10 cellular contexts compared by ENCODE assay signal in the genomic region with DNA sequence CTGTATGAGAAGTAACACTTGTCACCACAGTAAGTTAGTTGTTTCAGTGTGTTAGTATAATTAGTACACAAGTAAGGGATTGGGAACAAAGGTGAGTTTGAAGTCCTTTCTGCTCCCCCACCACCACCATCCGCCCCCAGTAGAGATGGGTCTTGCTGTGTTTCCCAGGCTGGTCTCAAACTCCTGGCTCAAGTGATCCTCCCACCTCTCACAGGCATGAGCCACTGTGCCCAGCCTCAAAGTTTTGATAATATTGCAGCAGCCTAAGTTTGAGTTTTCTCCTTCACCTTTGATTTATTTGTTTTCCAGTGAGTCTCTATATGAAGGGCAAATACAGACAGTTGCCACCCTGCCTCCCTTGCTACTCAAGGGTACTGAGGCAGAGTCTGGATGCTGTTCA. TPM values are rescaled to one million over a fixed set of nuclear protein-coding genes. Genes with fewer than 3 reads are reported as not detected.
A peak's percentile ranks its signal among the peaks of the same experiment; 100 is the strongest.
DNase-seq lines count a peak whose midpoint lies in the region; ATAC-seq and TF ChIP-seq lines count a peak whose summit lies in the region.
"Had no signal": no experiment of that assay in that cellular context is flagged by ENCODE, and none has a peak within 500 bp of the region (broad histone marks: within the 10 kb centered on the region; RNA-seq: fewer than 3 reads in every experiment).

No MANE protein-coding gene starts in this region.

- CTCF ChIA-PET in CD8-positive, alpha-beta T cell (lab: Charles Lee) = no interaction called here

- peak overlapping the region; percentile 95 for H3K4me2 ChIP-seq in Karpas-422 (ENCODE audit: low read depth, low read length, poor library complexity, severe bottlenecking)
- peak overlapping the region; percentile 89 for H3K4me2 ChIP-seq in neural progenitor cell

- no peaks in the 10 kb centered on the region for H3K9me3 Mint-ChIP-seq in CD8-positive, alpha-beta T cell
- no peaks in the 10 kb centered on the region for H3K9me3 Mint-ChIP-seq in neural progenitor cell

- H3K4me1 Mint-ChIP-seq in CD8-positive, alpha-beta T cell (ENCODE audit: low read depth) = peaks cover 65% of the 10 kb centered on the region
- H3K4me1 Mint-ChIP-seq in neural progenitor cell = peaks cover 44% of the 10 kb centered on the region

- POLR2A ChIA-PET in CD8-positive, alpha-beta T cell (lab: Charles Lee) = interaction anchor here (1.2 kb wide), 1 partner anchor 138 kb away, joined by 3 read pairs; no protein-coding TSS in a partner anchor

- H3F3A ChIP-seq in neural progenitor cell (ENCODE audit: low read depth) = peaks cover 66% of the 10 kb centered on the region

- H3K27ac Mint-ChIP-seq in CD8-positive, alpha-beta T cell = peak overlapping the region; percentile 80
- peak overlapping the region; percentile 76 for H3K27ac Mint-ChIP-seq in neural progenitor cell

- no peak for TF ChIP-seq POLR2A in breast epithelium (IDR thresholded peaks at IDR 0.05)

- H3K9me2 ChIP-seq in Karpas-422 (replicated peaks; ENCODE audit: insufficient read depth, low read length) = no peaks in the 10 kb centered on the region

- peaks cover 36% of the 10 kb centered on the region for H3K36me3 ChIP-seq in CD8-positive, alpha-beta T cell (ENCODE audit: insufficient read depth, low read length)
- H3K36me3 ChIP-seq in Karpas-422 (ENCODE audit: insufficient read depth, low read length) (peaks cover 41% of the 10 kb centered on the region), breast epithelium (no peaks in the 10 kb centered on the region), neural progenitor cell (peaks cover 28% of the 10 kb centered on the region), lower lobe of right lung (peaks cover 52% of the 10 kb centered on the region)

- no peak overlapping the region for H3K27ac ChIP-seq in CD8-positive, alpha-beta T cell (ENCODE audit: low read depth, low read length)
- no peak overlapping the region for H3K27ac ChIP-seq in Karpas-422 (ENCODE audit: low read length)
- H3K27ac ChIP-seq in breast epithelium = peak overlapping the region; percentile 94 to 95
- H3K27ac ChIP-seq in neural progenitor cell = no peak overlapping the region
- no peak overlapping the region for H3K27ac ChIP-seq in lower lobe of right lung

- peaks cover 71% of the 10 kb centered on the region for H3K36me3 Mint-ChIP-seq in CD8-positive, alpha-beta T cell
- H3K36me3 Mint-ChIP-seq in neural progenitor cell = peaks cover 34% of the 10 kb centered on the region

- peaks cover 40% of the 10 kb centered on the region for H3K4me1 ChIP-seq in CD8-positive, alpha-beta T cell (ENCODE audit: insufficient read depth, low read length)
- H3K4me1 ChIP-seq in Karpas-422 (ENCODE audit: low read length) = peaks cover 33% of the 10 kb centered on the region
- H3K4me1 ChIP-seq in breast epithelium = peaks cover 0 to 18% of the 10 kb centered on the region in 2 donors
- peaks cover 36% of the 10 kb centered on the region for H3K4me1 ChIP-seq in neural progenitor cell
- peaks cover 55% of the 10 kb centered on the region for H3K4me1 ChIP-seq in lower lobe of right lung

- no peaks in the 10 kb centered on the region for H3K27me3 ChIP-seq in CD8-positive, alpha-beta T cell (ENCODE audit: insufficient read depth, low read length)
- H3K27me3 ChIP-seq in Karpas-422 (ENCODE audit: low read length) (no peaks in the 10 kb centered on the region), breast epithelium (no peaks in the 10 kb centered on the region), neural progenitor cell (no peaks in the 10 kb centered on the region), lower lobe of right lung (ENCODE audit: low read depth) (no peaks in the 10 kb centered on the region)
- H3K27me3 ChIP-seq: heart right ventricle had no signal

- DNase-seq in CD8-positive, alpha-beta T cell = no peak
- DNase-seq in Karpas-422 (no peak), breast epithelium (ENCODE audit: low spot score in 2 of 2) (no peak), neural progenitor cell (ENCODE audit: low spot score) (no peak), lower lobe of right lung (no peak), Right ventricle myocardium inferior (ENCODE audit: missing footprints) (no peak)
- DNase-seq: heart right ventricle, NCI-H526 treated with DMSO at 0.1 percent for 48 hours had no signal

- no peak overlapping the region for H2AFZ ChIP-seq in Karpas-422 (ENCODE audit: low read length)
- no peak overlapping the region for H2AFZ ChIP-seq in neural progenitor cell (replicated peaks)

- no peak overlapping the region for H3K4me3 ChIP-seq in CD8-positive, alpha-beta T cell (ENCODE audit: low read depth, low read length)
- H3K4me3 ChIP-seq in Karpas-422 (ENCODE audit: low read length) (no peak overlapping the region), breast epithelium (peak overlapping the region in 2 of 3 donors; percentile 74 to 78), neural progenitor cell (peak overlapping the region; percentile 75), lower lobe of right lung (no peak overlapping the region)

- H3K27me3 Mint-ChIP-seq in CD8-positive, alpha-beta T cell (ENCODE audit: low read depth) = no peaks in the 10 kb centered on the region
- no peaks in the 10 kb centered on the region for H3K27me3 Mint-ChIP-seq in neural progenitor cell (ENCODE audit: insufficient read depth, low read depth)

- no peaks in the 10 kb centered on the region for H3K9me3 ChIP-seq in CD8-positive, alpha-beta T cell (ENCODE audit: low read length)
- H3K9me3 ChIP-seq in Karpas-422 (ENCODE audit: low read length) (no peaks in the 10 kb centered on the region), breast epithelium (no peaks in the 10 kb centered on the region), neural progenitor cell (ENCODE audit: low read depth) (no peaks in the 10 kb centered on the region), lower lobe of right lung (no peaks in the 10 kb centered on the region)
- H3K9me3 ChIP-seq: heart right ventricle had no signal

- H3K9ac ChIP-seq in Karpas-422 (ENCODE audit: low read length) (no peak overlapping the region), neural progenitor cell (no peak overlapping the region)

- peaks cover 5% of the 10 kb centered on the region; the same call in 1 of the 2 replicates for H4K20me1 ChIP-seq in Karpas-422 (ENCODE audit: insufficient read depth, low read depth, low read length)
- peaks cover 68% of the 10 kb centered on the region for H4K20me1 ChIP-seq in neural progenitor cell (ENCODE audit: low read depth)

- no peak for ATAC-seq in CD8-positive, alpha-beta T cell
- ATAC-seq in lower lobe of right lung (no peak), HG03039 (IDR thresholded peaks at IDR 0.05; ENCODE audit: unreplicated experiment) (no peak), HG03135 (IDR thresholded peaks at IDR 0.05; ENCODE audit: unreplicated experiment) (no peak), Right ventricle myocardium inferior (no peak)
- ATAC-seq: heart right ventricle had no signal

- no peak for TF ChIP-seq CTCF in CD8-positive, alpha-beta T cell (IDR thresholded peaks at IDR 0.05)
- no peak for TF ChIP-seq CTCF in breast epithelium (IDR thresholded peaks at IDR 0.05)
- no peak for TF ChIP-seq CTCF in neural progenitor cell (IDR thresholded peaks at IDR 0.05)
- no peak for TF ChIP-seq CTCF in lower lobe of right lung (IDR thresholded peaks at IDR 0.05)

- peak overlapping the region; percentile 96 for H3K4me3 Mint-ChIP-seq in CD8-positive, alpha-beta T cell
- H3K4me3 Mint-ChIP-seq in neural progenitor cell = peak overlapping the region; percentile 62

- peaks cover 44% of the 10 kb centered on the region for H3K79me2 ChIP-seq in Karpas-422 (ENCODE audit: low read length)
- peaks cover 63% of the 10 kb centered on the region for H3K79me2 ChIP-seq in neural progenitor cell (ENCODE audit: low read depth)

- intact Hi-C loops in CD8-positive, alpha-beta T cell (cut with DNase I, micrococcal nuclease) = loop anchor here in 1 of 2 experiments (10.0 kb wide), 1 partner anchor 158 kb away; no protein-coding TSS in a partner anchor
- intact Hi-C loops in breast epithelium (cut with DNase I; ENCODE audit: low total_unique reads) (no loop called here), lower lobe of right lung (cut with DNase I) (no loop called here), Right ventricle myocardium inferior (cut with DNase I) (no loop called here)

RNA-seq across cellular contexts. Expression of gene GRK2, which starts 23.7 kb away (rescaled TPM):
- 100 to 1,000 TPM; 356 to 371 TPM for total RNA-seq in CD8-positive, alpha-beta T cell
- 94.7 and 190 TPM in 2 replicates for total RNA-seq in Karpas-422 (2014; rRNA removed; shearing (Covaris generic); ENCODE audit: low replicate concordance)
- 10 to 100 TPM; 41.1 to 52.8 (median 52.1) TPM for total RNA-seq in breast epithelium
- 30.0 and 54.4 TPM in 2 replicates for total RNA-seq in neural progenitor cell (ENCODE audit: low replicate concordance)
- 101 TPM for total RNA-seq in lower lobe of right lung
- 54.1 TPM for total RNA-seq in Right ventricle myocardium inferior

RNA-seq across cellular contexts. Expression of gene ANKRD13D, which starts 46.6 kb away (rescaled TPM):
- total RNA-seq in CD8-positive, alpha-beta T cell = 100 to 1,000 TPM; 152 TPM
- 31.3 and 91.8 TPM in 2 replicates for total RNA-seq in Karpas-422 (2014; rRNA removed; shearing (Covaris generic); ENCODE audit: low replicate concordance)
- total RNA-seq in breast epithelium = 10 to 100 TPM; 23.7 to 51.8 (median 40.7) TPM
- total RNA-seq in neural progenitor cell (ENCODE audit: low replicate concordance) = 21.0 and 29.2 TPM in 2 replicates
- total RNA-seq in lower lobe of right lung = 66.9 TPM
- 15.2 TPM for total RNA-seq in Right ventricle myocardium inferior

Comparison
In these comparisons a context has a peak if more than half of its experiments do, and no peak if none do; other contexts are left out.
1. H3K27ac ChIP-seq: peak in breast epithelium (2 of 2); none in CD8-positive, alpha-beta T cell (single experiment), Karpas-422 (single experiment), neural progenitor cell (single experiment) and lower lobe of right lung (single experiment).
2. H3K4me3 ChIP-seq: peak in breast epithelium (2 of 3) and neural progenitor cell (single experiment); none in CD8-positive, alpha-beta T cell (single experiment), Karpas-422 (single experiment) and lower lobe of right lung (single experiment).